ENCODE assay signal across 1 cellular context in genomic region chr1:959730-960039, GRCh38.
TF ChIP-seq lines count a peak whose summit lies in the region.

No MANE protein-coding gene starts in this region.

TF ChIP-seq in A549, 52 proteins besides CTCF, POLR2A, EP300 and RAD21 (continued from another document):
- TF ChIP-seq, protein P1, sequence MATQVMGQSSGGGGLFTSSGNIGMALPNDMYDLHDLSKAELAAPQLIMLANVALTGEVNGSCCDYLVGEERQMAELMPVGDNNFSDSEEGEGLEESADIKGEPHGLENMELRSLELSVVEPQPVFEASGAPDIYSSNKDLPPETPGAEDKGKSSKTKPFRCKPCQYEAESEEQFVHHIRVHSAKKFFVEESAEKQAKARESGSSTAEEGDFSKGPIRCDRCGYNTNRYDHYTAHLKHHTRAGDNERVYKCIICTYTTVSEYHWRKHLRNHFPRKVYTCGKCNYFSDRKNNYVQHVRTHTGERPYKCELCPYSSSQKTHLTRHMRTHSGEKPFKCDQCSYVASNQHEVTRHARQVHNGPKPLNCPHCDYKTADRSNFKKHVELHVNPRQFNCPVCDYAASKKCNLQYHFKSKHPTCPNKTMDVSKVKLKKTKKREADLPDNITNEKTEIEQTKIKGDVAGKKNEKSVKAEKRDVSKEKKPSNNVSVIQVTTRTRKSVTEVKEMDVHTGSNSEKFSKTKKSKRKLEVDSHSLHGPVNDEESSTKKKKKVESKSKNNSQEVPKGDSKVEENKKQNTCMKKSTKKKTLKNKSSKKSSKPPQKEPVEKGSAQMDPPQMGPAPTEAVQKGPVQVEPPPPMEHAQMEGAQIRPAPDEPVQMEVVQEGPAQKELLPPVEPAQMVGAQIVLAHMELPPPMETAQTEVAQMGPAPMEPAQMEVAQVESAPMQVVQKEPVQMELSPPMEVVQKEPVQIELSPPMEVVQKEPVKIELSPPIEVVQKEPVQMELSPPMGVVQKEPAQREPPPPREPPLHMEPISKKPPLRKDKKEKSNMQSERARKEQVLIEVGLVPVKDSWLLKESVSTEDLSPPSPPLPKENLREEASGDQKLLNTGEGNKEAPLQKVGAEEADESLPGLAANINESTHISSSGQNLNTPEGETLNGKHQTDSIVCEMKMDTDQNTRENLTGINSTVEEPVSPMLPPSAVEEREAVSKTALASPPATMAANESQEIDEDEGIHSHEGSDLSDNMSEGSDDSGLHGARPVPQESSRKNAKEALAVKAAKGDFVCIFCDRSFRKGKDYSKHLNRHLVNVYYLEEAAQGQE (IDR thresholded peaks at IDR 0.05): no peak
- TF ChIP-seq, protein P2, sequence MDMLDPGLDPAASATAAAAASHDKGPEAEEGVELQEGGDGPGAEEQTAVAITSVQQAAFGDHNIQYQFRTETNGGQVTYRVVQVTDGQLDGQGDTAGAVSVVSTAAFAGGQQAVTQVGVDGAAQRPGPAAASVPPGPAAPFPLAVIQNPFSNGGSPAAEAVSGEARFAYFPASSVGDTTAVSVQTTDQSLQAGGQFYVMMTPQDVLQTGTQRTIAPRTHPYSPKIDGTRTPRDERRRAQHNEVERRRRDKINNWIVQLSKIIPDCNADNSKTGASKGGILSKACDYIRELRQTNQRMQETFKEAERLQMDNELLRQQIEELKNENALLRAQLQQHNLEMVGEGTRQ (IDR thresholded peaks at IDR 0.05): no peak
- TF ChIP-seq BHLHE40 (IDR thresholded peaks at IDR 0.05; ENCODE audit: low read depth, low read length): no peak
- TF ChIP-seq HES2 (IDR thresholded peaks at IDR 0.05): no peak
- no peak for TF ChIP-seq GATA3 (IDR thresholded peaks at IDR 0.05; ENCODE audit: borderline replicate concordance)
TF ChIP-seq in A549: peak in this region for 0.
